ENCODE assay signal across 9 cellular contexts in genomic region chr2:23563673-23564617, GRCh38.
DNase-seq lines count a peak whose midpoint lies in the region; ATAC-seq and TF ChIP-seq lines count a peak whose summit lies in the region.
"Had no signal": no experiment of that assay in that cellular context is flagged by ENCODE, and none has a peak within 500 bp of the region (broad histone marks: within the 10 kb centered on the region; RNA-seq: fewer than 3 reads in every experiment).

No MANE protein-coding gene starts in this region.

- DNase-seq in colonic mucosa (peak; percentile 21), left kidney (ENCODE audit: low read depth, low spot score) (peak; percentile 62), cortex of kidney (lab: John Stamatoyannopoulos, UW) (no peak)
- DNase-seq in stimulated activated effector memory CD8-positive, alpha-beta T cell treated with anti-CD3 and anti-CD28 coated beads, Interleukin-12 subunit alpha, Interleukin-12 subunit beta, amount 100 ng/mL, for 72 hours (ENCODE audit: low spot score in 2 of 2) = no peak

- H3K4me1 ChIP-seq in HUES64 (ENCODE audit: insufficient read depth, low read length) = peaks cover 13% of the 10 kb centered on the region
- no peaks in the 10 kb centered on the region for H3K4me1 ChIP-seq in colonic mucosa
- H3K4me1 ChIP-seq in subcutaneous abdominal adipose tissue (ENCODE audit: control insufficient read depth in 5 of 5, insufficient read depth in 5 of 5, low read length in 5 of 5) = peaks cover 0 to 52% (median 47%) of the 10 kb centered on the region in 5 donors

- no peaks in the 10 kb centered on the region for H3K9me3 Mint-ChIP-seq in stimulated activated effector memory CD8-positive, alpha-beta T cell treated with anti-CD3 and anti-CD28 coated beads, Interleukin-12 subunit alpha, Interleukin-12 subunit beta, amount 100 ng/mL, for 72 hours

- H3K4me1 Mint-ChIP-seq in stimulated activated effector memory CD8-positive, alpha-beta T cell treated with anti-CD3 and anti-CD28 coated beads, Interleukin-12 subunit alpha, Interleukin-12 subunit beta, amount 100 ng/mL, for 72 hours = no peaks in the 10 kb centered on the region

- H3K4me3 ChIP-seq in HUES64 (ENCODE audit: low read length) (no peak overlapping the region), colonic mucosa (no peak overlapping the region), subcutaneous abdominal adipose tissue (ENCODE audit: low read depth in 1 of 5, low read length in 5 of 5) (no peak overlapping the region)
- H3K4me3 ChIP-seq: GM12878 had no signal

- no peak for TF ChIP-seq CTCF in colonic mucosa (IDR thresholded peaks at IDR 0.05)

- WGBS in HUES64 = 88% methylated on average over 22 of the region's 23 CpGs

- H3K27ac ChIP-seq in HUES64 (ENCODE audit: low read depth, low read length) (no peak overlapping the region), colonic mucosa (no peak overlapping the region), subcutaneous abdominal adipose tissue (ENCODE audit: low read depth, low read length) (peak overlapping the region; percentile 77)

- no peaks in the 10 kb centered on the region for H3K36me3 Mint-ChIP-seq in stimulated activated effector memory CD8-positive, alpha-beta T cell treated with anti-CD3 and anti-CD28 coated beads, Interleukin-12 subunit alpha, Interleukin-12 subunit beta, amount 100 ng/mL, for 72 hours

- H3K4me3 Mint-ChIP-seq in stimulated activated effector memory CD8-positive, alpha-beta T cell treated with anti-CD3 and anti-CD28 coated beads, Interleukin-12 subunit alpha, Interleukin-12 subunit beta, amount 100 ng/mL, for 72 hours = no peak overlapping the region

- peak overlapping the region; percentile 7; the same call in 1 of the 2 replicates for H3K9ac ChIP-seq in HUES64 (ENCODE audit: low read depth, low read length)
- H3K9ac ChIP-seq in colonic mucosa (ENCODE audit: low read depth in 2 of 2, low read length in 2 of 2) = peak overlapping the region in 1 of 2 donors; percentile 24
- H3K9ac ChIP-seq in subcutaneous abdominal adipose tissue (ENCODE audit: low read length in 5 of 5) = peak overlapping the region in 2 of 5 donors; percentile 20 to 48

- no peaks in the 10 kb centered on the region for H3K9me3 ChIP-seq in HUES64 (ENCODE audit: insufficient read depth, low read depth, low read length)
- no peaks in the 10 kb centered on the region for H3K9me3 ChIP-seq in colonic mucosa
- H3K9me3 ChIP-seq in subcutaneous abdominal adipose tissue (ENCODE audit: control insufficient read depth in 5 of 5, low read length in 5 of 5) = no peaks in the 10 kb centered on the region

- H3K36me3 ChIP-seq in HUES64 (ENCODE audit: insufficient read depth, low read length) = no peaks in the 10 kb centered on the region
- H3K36me3 ChIP-seq in colonic mucosa = no peaks in the 10 kb centered on the region
- no peaks in the 10 kb centered on the region for H3K36me3 ChIP-seq in subcutaneous abdominal adipose tissue (ENCODE audit: control insufficient read depth in 5 of 5, insufficient read depth in 5 of 5, low read length in 5 of 5)

- intact Hi-C loops in colonic mucosa (cut with DNase I) = loop anchor here (10.0 kb wide), 1 partner anchor 179 kb away; the partner anchor contains the start of gene KLHL29

- H3K27me3 ChIP-seq in HUES64 (ENCODE audit: insufficient read depth, low read length) (no peaks in the 10 kb centered on the region), colonic mucosa (no peaks in the 10 kb centered on the region), subcutaneous abdominal adipose tissue (ENCODE audit: control insufficient read depth in 5 of 5, insufficient read depth in 4 of 5, low read length in 5 of 5) (no peaks in the 10 kb centered on the region)

- ATAC-seq in GM19395 (IDR thresholded peaks at IDR 0.05; ENCODE audit: unreplicated experiment) (no peak), GM18858 (IDR thresholded peaks at IDR 0.05; ENCODE audit: unreplicated experiment) (no peak)
- no peak for ATAC-seq in stimulated activated effector memory CD8-positive, alpha-beta T cell treated with anti-CD3 and anti-CD28 coated beads, Interleukin-12 subunit alpha, Interleukin-12 subunit beta, amount 100 ng/mL, for 72 hours
- ATAC-seq: GM12878 had no signal

- H3K27ac Mint-ChIP-seq in stimulated activated effector memory CD8-positive, alpha-beta T cell treated with anti-CD3 and anti-CD28 coated beads, Interleukin-12 subunit alpha, Interleukin-12 subunit beta, amount 100 ng/mL, for 72 hours = no peak overlapping the region

Comparison
In these comparisons a context has a peak if more than half of its experiments do, and no peak if none do; other contexts are left out.
1. DNase-seq: peak in colonic mucosa (single experiment) and left kidney (single experiment); none in cortex of kidney (single experiment) and stimulated activated effector memory CD8-positive, alpha-beta T cell treated with anti-CD3 and anti-CD28 coated beads, Interleukin-12 subunit alpha, Interleukin-12 subunit beta, amount 100 ng/mL, for 72 hours (0 of 2).